ENCODE assay signal across 20 cellular contexts in the genomic region with DNA sequence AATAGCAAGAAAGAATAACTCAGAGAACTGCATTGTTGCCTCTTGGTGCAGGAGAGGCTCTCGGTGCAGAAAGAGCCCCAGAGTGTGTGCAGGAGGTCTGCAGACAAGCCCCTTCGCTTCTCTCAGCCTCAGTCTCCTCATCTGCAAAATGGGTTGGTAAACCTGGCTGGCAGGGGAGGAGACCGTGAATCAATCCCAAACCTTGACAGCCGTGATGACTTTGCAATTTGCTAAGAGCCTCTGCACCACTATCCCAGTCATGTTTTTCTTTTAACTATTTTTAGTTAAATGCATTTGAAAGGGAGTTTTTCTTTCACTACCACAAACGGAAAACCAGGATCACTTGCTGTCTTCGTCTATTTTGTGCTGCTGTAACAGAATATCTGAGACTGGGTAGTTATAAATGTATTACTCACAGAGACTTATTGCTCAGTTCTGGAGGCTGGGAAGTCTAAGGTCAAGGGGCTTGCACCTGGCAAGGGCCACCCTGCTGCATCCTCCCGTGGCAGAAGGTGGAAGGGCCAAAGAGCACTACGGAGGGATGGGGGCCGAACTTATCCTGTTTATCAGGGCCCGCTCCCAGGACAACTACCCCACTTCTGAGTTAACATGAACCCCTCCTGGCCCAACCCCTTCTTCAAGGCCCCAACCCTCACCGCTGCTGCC. TPM values are rescaled to one million over a fixed set of nuclear protein-coding genes. Genes with fewer than 3 reads are reported as not detected.
DNase-seq lines count a peak whose midpoint lies in the region; ATAC-seq, FAIRE-seq and TF ChIP-seq lines count a peak whose summit lies in the region.
"Had no signal": no experiment of that assay in that cellular context is flagged by ENCODE, and none has a peak within 500 bp of the region (broad histone marks: within the 10 kb centered on the region; RNA-seq: fewer than 3 reads in every experiment).

No MANE protein-coding gene starts in this region.

- intact Hi-C loops in left cardiac atrium (cut with DNase I): no loop called here

- POLR2A ChIA-PET in HEK293T (lab: Yijun Ruan, JAX): no interaction called here
- POLR2A ChIA-PET in naive thymus-derived CD8-positive, alpha-beta T cell (lab: Charles Lee): no interaction called here

- no peaks in the 10 kb centered on the region for H3K9me3 ChIP-seq in CD4-positive, CD25-positive, alpha-beta regulatory T cell (ENCODE audit: control insufficient read depth in 2 of 2, low read length in 2 of 2)
- H3K9me3 ChIP-seq: breast epithelium, esophagus muscularis mucosa had no signal

- no peak for ATAC-seq in CD4-positive, CD25-positive, alpha-beta regulatory T cell (ENCODE audit: low read depth in 2 of 2)
- no peak for ATAC-seq in naive thymus-derived CD8-positive, alpha-beta T cell
- ATAC-seq in left cardiac atrium: no peak
- ATAC-seq: activated naive CD4-positive, alpha-beta T cell treated with anti-CD3 and anti-CD28 coated beads, Interleukin-2, amount 50 U/mL, for 72 hours; right cardiac atrium had no signal

- peaks cover 6% of the 10 kb centered on the region for H3K4me1 ChIP-seq in CD4-positive, CD25-positive, alpha-beta regulatory T cell (ENCODE audit: control insufficient read depth, insufficient read depth, low read length, poor library complexity, severe bottlenecking)
- H3K4me1 ChIP-seq: breast epithelium had no signal

- no peak for TF ChIP-seq POLR2A in H54 (IDR thresholded peaks at IDR 0.05; ENCODE audit: low read depth, low read length)

- DNase-seq in CD4-positive, CD25-positive, alpha-beta regulatory T cell: no peak
- no peak for DNase-seq in HEK293T (ENCODE audit: extremely low spot score)
- peak; percentile 75 for DNase-seq in RPMI8226
- no peak for DNase-seq in naive thymus-derived CD8-positive, alpha-beta T cell
- no peak for DNase-seq in activated T-cell treated with anti-CD3 and anti-CD28 coated beads, Interleukin-2, amount 50 U/mL, for 48 hours
- DNase-seq in LoVo (ENCODE audit: low spot score): no peak
- no peak for DNase-seq in left cardiac atrium
- no peak for DNase-seq in H54 (ENCODE audit: insufficient read length, low spot score)
- DNase-seq: head of caudate nucleus; NCI-H187; NCI-H510A; nucleus accumbens; right cardiac atrium; stimulated activated CD4-positive, alpha-beta T cell treated with anti-CD3 and anti-CD28 coated beads, Interleukin-2, amount 100 ng/mL, for 48 hours had no signal

- H3K36me3 ChIP-seq in CD4-positive, CD25-positive, alpha-beta regulatory T cell (ENCODE audit: control insufficient read depth, insufficient read depth, low read length): no peaks in the 10 kb centered on the region
- H3K36me3 ChIP-seq: breast epithelium, esophagus muscularis mucosa had no signal

- peaks cover 0 to 12% (median 2%) of the 10 kb centered on the region in 4 donors for H3K4me1 Mint-ChIP-seq in CD4-positive, CD25-positive, alpha-beta regulatory T cell
- H3K4me1 Mint-ChIP-seq in naive thymus-derived CD8-positive, alpha-beta T cell: peaks cover 8 to 62% (median 19%) of the 10 kb centered on the region in 4 donors

- no peak for FAIRE-seq in H54 (lab: Jason Lieb, UNC)
- FAIRE-seq: keratinocyte had no signal

- no peak overlapping the region for H3K4me3 Mint-ChIP-seq in CD4-positive, CD25-positive, alpha-beta regulatory T cell
- peak overlapping the region in 1 of 10 donors; percentile 46 for H3K4me3 Mint-ChIP-seq in naive thymus-derived CD8-positive, alpha-beta T cell
- H3K4me3 Mint-ChIP-seq: mesothelial cell of epicardium had no signal

- no peaks in the 10 kb centered on the region for H3K36me3 Mint-ChIP-seq in CD4-positive, CD25-positive, alpha-beta regulatory T cell
- no peaks in the 10 kb centered on the region for H3K36me3 Mint-ChIP-seq in naive thymus-derived CD8-positive, alpha-beta T cell
- H3K36me3 Mint-ChIP-seq: activated naive CD4-positive, alpha-beta T cell treated with anti-CD3 and anti-CD28 coated beads, Interleukin-2, amount 50 U/mL, for 72 hours; mesothelial cell of epicardium had no signal

- CTCF ChIA-PET in HEK293T (lab: Yijun Ruan, JAX): no interaction called here

- H3K27me3 Mint-ChIP-seq in CD4-positive, CD25-positive, alpha-beta regulatory T cell: no peaks in the 10 kb centered on the region
- no peaks in the 10 kb centered on the region for H3K27me3 Mint-ChIP-seq in naive thymus-derived CD8-positive, alpha-beta T cell

- H3K9me3 Mint-ChIP-seq in CD4-positive, CD25-positive, alpha-beta regulatory T cell: no peaks in the 10 kb centered on the region
- H3K9me3 Mint-ChIP-seq in naive thymus-derived CD8-positive, alpha-beta T cell: no peaks in the 10 kb centered on the region
- H3K9me3 Mint-ChIP-seq: activated naive CD4-positive, alpha-beta T cell treated with anti-CD3 and anti-CD28 coated beads, Interleukin-2, amount 50 U/mL, for 72 hours; mesothelial cell of epicardium had no signal

- no peak overlapping the region for H3K27ac ChIP-seq in CD4-positive, CD25-positive, alpha-beta regulatory T cell (ENCODE audit: insufficient read depth, low read length, poor library complexity, severe bottlenecking)
- H3K27ac ChIP-seq: breast epithelium, esophagus muscularis mucosa, SK-N-MC had no signal

- peak overlapping the region in 2 of 3 donors; percentile 3 to 36 for H3K27ac Mint-ChIP-seq in CD4-positive, CD25-positive, alpha-beta regulatory T cell
- H3K27ac Mint-ChIP-seq in naive thymus-derived CD8-positive, alpha-beta T cell: peak overlapping the region in 8 of 10 donors; percentile 6 to 73 (median 40)
- H3K27ac Mint-ChIP-seq: mesothelial cell of epicardium had no signal

- no peak overlapping the region for H3K4me3 ChIP-seq in CD4-positive, CD25-positive, alpha-beta regulatory T cell (ENCODE audit: low read depth, low read length)
- H3K4me3 ChIP-seq: breast epithelium, esophagus muscularis mucosa, SK-N-MC had no signal

- no peaks in the 10 kb centered on the region for H3K27me3 ChIP-seq in CD4-positive, CD25-positive, alpha-beta regulatory T cell (ENCODE audit: control insufficient read depth, insufficient read depth, low read length)
- H3K27me3 ChIP-seq: breast epithelium had no signal

TF ChIP-seq in HEK293T, 16 proteins besides CTCF, POLR2A, EP300 and RAD21:
- TF ChIP-seq FOXK2 (IDR thresholded peaks at IDR 0.05): no peak
- TF ChIP-seq, protein P1, sequence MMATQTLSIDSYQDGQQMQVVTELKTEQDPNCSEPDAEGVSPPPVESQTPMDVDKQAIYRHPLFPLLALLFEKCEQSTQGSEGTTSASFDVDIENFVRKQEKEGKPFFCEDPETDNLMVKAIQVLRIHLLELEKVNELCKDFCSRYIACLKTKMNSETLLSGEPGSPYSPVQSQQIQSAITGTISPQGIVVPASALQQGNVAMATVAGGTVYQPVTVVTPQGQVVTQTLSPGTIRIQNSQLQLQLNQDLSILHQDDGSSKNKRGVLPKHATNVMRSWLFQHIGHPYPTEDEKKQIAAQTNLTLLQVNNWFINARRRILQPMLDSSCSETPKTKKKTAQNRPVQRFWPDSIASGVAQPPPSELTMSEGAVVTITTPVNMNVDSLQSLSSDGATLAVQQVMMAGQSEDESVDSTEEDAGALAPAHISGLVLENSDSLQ (IDR thresholded peaks at IDR 0.05): peak; percentile 35

RNA-seq across cellular contexts. Expression of a gene that starts 14.2 kb away (rescaled TPM):
- 131 TPM for total RNA-seq in CD4-positive, CD25-positive, alpha-beta regulatory T cell
- 10 to 100 TPM; 17.7 to 23.7 (median 21.0) TPM for polyA plus RNA-seq in CD4-positive, CD25-positive, alpha-beta regulatory T cell
- total RNA-seq in naive thymus-derived CD8-positive, alpha-beta T cell: 10 to 100 TPM; 43.4 to 47.7 TPM
- 10 to 100 TPM; 13.7 to 23.7 (median 15.7) TPM for polyA plus RNA-seq in naive thymus-derived CD8-positive, alpha-beta T cell
- 10 to 100 TPM; 58.8 to 73.7 TPM for total RNA-seq in left cardiac atrium
